1 cellular context compared by ENCODE assay signal in genomic region chr7:15368653-15369052, GRCh38.
TF ChIP-seq lines count a peak whose summit lies in the region.

No MANE protein-coding gene starts in this region.

TF ChIP-seq in HepG2, 621 proteins besides CTCF, POLR2A, EP300 and RAD21 (continued from another document):
- no peak for TF ChIP-seq PRDM15 (CRISPR knock-in tag; IDR thresholded peaks at IDR 0.05)
- no peak for TF ChIP-seq TOE1 (CRISPR knock-in tag; IDR thresholded peaks at IDR 0.05)
- TF ChIP-seq ZFP41 (CRISPR knock-in tag; IDR thresholded peaks at IDR 0.05; ENCODE audit: borderline replicate concordance), result no peak
TF ChIP-seq in HepG2: peak in this region for 0.
